Comparison of ENCODE assay signal across 8 cellular contexts in the genomic region with DNA sequence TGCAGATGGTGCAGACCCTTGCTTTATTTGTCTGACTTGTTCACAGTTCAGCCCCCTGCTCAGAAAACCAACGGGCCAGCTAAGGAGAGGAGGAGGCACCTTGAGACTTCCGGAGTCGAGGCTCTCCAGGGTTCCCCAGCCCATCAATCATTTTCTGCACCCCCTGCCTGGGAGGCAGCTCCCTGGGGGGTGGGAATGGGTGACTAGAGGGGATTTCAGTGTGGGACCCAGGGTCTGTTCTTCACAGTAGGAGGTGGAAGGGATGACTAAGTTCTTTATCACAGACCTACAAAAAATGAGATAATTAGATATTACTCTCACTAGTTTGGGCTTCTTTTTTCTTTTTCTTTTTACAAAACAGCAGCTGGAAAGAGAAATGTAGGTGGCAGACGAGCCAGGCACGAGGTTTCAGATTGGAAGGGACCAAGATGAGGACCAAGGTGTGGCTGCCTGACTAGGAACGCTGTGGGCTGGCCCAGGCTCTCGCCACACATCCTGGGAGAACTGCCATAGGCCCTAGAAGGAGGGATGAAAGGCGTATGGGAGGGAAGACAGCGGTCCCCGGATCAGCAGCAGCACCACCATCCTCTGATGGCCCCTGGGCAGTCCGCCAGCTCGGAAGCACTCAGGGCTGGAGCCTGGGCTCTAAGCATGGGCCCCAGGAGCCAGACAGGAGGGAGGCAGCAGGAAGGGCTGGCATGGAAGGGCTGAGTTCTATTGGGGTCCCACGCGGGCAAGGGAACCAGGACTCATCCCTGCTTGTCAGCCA. TPM values are rescaled to one million over a fixed set of nuclear protein-coding genes. Genes with fewer than 3 reads are reported as not detected.
DNase-seq lines count a peak whose midpoint lies in the region; ATAC-seq lines count a peak whose summit lies in the region.

No MANE protein-coding gene starts in this region.

- H3K27ac ChIP-seq in thymus (ENCODE audit: low read depth) = peak overlapping the region; percentile 21

- no peak overlapping the region for H3K4me3 Mint-ChIP-seq in T-helper 2 cell treated with Interferon-gamma antibody and Interleukin-4, amounts not matched to agents 5 μg/mL and 100 μg/mL, for 36 hours

- no peak for ATAC-seq in activated naive CD4-positive, alpha-beta T cell treated with anti-CD3 and anti-CD28 coated beads, Interleukin-2, amount 50 U/mL, for 72 hours
- ATAC-seq in GM19452 (IDR thresholded peaks at IDR 0.05; ENCODE audit: unreplicated experiment) = no peak
- no peak for ATAC-seq in HG03139 (IDR thresholded peaks at IDR 0.05; ENCODE audit: unreplicated experiment)

- H3K9me3 Mint-ChIP-seq in T-helper 2 cell treated with Interferon-gamma antibody and Interleukin-4, amounts not matched to agents 5 μg/mL and 100 μg/mL, for 36 hours = no peaks in the 10 kb centered on the region
- H3K9me3 Mint-ChIP-seq in activated naive CD4-positive, alpha-beta T cell treated with anti-CD3 and anti-CD28 coated beads, Interleukin-2, amount 50 U/mL, for 72 hours = no peaks in the 10 kb centered on the region

- H3K27ac Mint-ChIP-seq in T-helper 2 cell treated with Interferon-gamma antibody and Interleukin-4, amounts not matched to agents 5 μg/mL and 100 μg/mL, for 36 hours = peak overlapping the region; percentile 56
- H3K27ac Mint-ChIP-seq in activated naive CD4-positive, alpha-beta T cell treated with anti-CD3 and anti-CD28 coated beads, Interleukin-2, amount 50 U/mL, for 72 hours = peak overlapping the region; percentile 79 to 81

- no peaks in the 10 kb centered on the region for H3K9me3 ChIP-seq in thymus (ENCODE audit: control insufficient read depth)

- no peaks in the 10 kb centered on the region for H3K27me3 ChIP-seq in thymus (ENCODE audit: control insufficient read depth, insufficient read depth)

- peaks cover 22% of the 10 kb centered on the region for H3K4me1 ChIP-seq in thymus (ENCODE audit: control insufficient read depth, insufficient read depth, low read length)

- peaks cover 22% of the 10 kb centered on the region for H3K4me1 Mint-ChIP-seq in T-helper 2 cell treated with Interferon-gamma antibody and Interleukin-4, amounts not matched to agents 5 μg/mL and 100 μg/mL, for 36 hours (ENCODE audit: low read depth)

- no peak for DNase-seq in T-helper 2 cell treated with Interferon-gamma antibody and Interleukin-4, amounts not matched to agents 5 μg/mL and 100 μg/mL, for 36 hours (ENCODE audit: low spot score)
- DNase-seq in T-helper 2 cell (no peak), hepatic stellate cell (ENCODE audit: low spot score) (peak; percentile 91), NCI-H2171 treated with DMSO at 0.1 percent for 48 hours (lab: John Stamatoyannopoulos, UW) (no peak)
- no peak for DNase-seq in activated naive CD4-positive, alpha-beta T cell treated with anti-CD3 and anti-CD28 coated beads, Interleukin-2, amount 50 U/mL, for 72 hours (ENCODE audit: low spot score in 2 of 2)

- H3K36me3 ChIP-seq in thymus (ENCODE audit: control insufficient read depth, insufficient read depth) = peaks cover 27% of the 10 kb centered on the region

- H3K36me3 Mint-ChIP-seq in T-helper 2 cell treated with Interferon-gamma antibody and Interleukin-4, amounts not matched to agents 5 μg/mL and 100 μg/mL, for 36 hours (ENCODE audit: low read depth) = peaks cover 14% of the 10 kb centered on the region
- peaks cover 0 to 7% of the 10 kb centered on the region in 2 donors for H3K36me3 Mint-ChIP-seq in activated naive CD4-positive, alpha-beta T cell treated with anti-CD3 and anti-CD28 coated beads, Interleukin-2, amount 50 U/mL, for 72 hours

- H3K4me3 ChIP-seq in thymus (ENCODE audit: low read length) = no peak overlapping the region

- WGBS in thymus = 62% methylated on average over 14 of the region's 14 CpGs

- no peaks in the 10 kb centered on the region for H3K27me3 Mint-ChIP-seq in T-helper 2 cell treated with Interferon-gamma antibody and Interleukin-4, amounts not matched to agents 5 μg/mL and 100 μg/mL, for 36 hours (ENCODE audit: low read depth)

RNA-seq across cellular contexts. Expression of gene TXN2, which starts 14.2 kb away (rescaled TPM):
- total RNA-seq in activated naive CD4-positive, alpha-beta T cell treated with anti-CD3 and anti-CD28 coated beads, Interleukin-2, amount 50 U/mL, for 72 hours = 100 to 1,000 TPM; 120 to 122 TPM
- 68.7 TPM for polyA plus RNA-seq in thymus

RNA-seq across cellular contexts. Expression of gene FOXRED2, which starts 39.6 kb away (rescaled TPM):
- total RNA-seq in activated naive CD4-positive, alpha-beta T cell treated with anti-CD3 and anti-CD28 coated beads, Interleukin-2, amount 50 U/mL, for 72 hours = 10 to 100 TPM; 13.8 to 20.6 TPM
- 2.5 TPM for polyA plus RNA-seq in thymus
